Comparison of ENCODE assay signal across 12 cellular contexts in genomic region chr6:110881929-110882629, GRCh38. TPM values are rescaled to one million over a fixed set of nuclear protein-coding genes. Genes with fewer than 3 reads are reported as not detected.
A peak's percentile ranks its signal among the peaks of the same experiment; 100 is the strongest.
DNase-seq lines count a peak whose midpoint lies in the region; ATAC-seq and TF ChIP-seq lines count a peak whose summit lies in the region.
"Had no signal": no experiment of that assay in that cellular context is flagged by ENCODE, and none has a peak within 500 bp of the region (broad histone marks: within the 10 kb centered on the region; RNA-seq: fewer than 3 reads in every experiment).

No MANE protein-coding gene starts in this region.

- H2AFZ ChIP-seq in hepatocyte = no peak overlapping the region

- peaks cover 93% of the 10 kb centered on the region for H3K4me1 Mint-ChIP-seq in activated naive CD8-positive, alpha-beta T cell (ENCODE audit: low read depth)

- POLR2A ChIA-PET in HEK293 (lab: Yijun Ruan, JAX) = interaction anchor here (1.8 kb wide), 1 partner anchor 66 kb away, joined by 7 read pairs; the partner anchor contains the start of gene CDK19

- no peaks in the 10 kb centered on the region for H3K27me3 Mint-ChIP-seq in activated naive CD8-positive, alpha-beta T cell

- H3K27me3 ChIP-seq in BLaER1 treated with 17β-estradiol and CSF1 and Interleukin-3, amounts not matched to agents 10 nM and 100 nM = no peaks in the 10 kb centered on the region
- H3K27me3 ChIP-seq in hepatocyte = no peaks in the 10 kb centered on the region
- H3K27me3 ChIP-seq: upper lobe of left lung had no signal

- peak overlapping the region; percentile 59 for H3K4me3 Mint-ChIP-seq in activated naive CD8-positive, alpha-beta T cell

- H3K27ac Mint-ChIP-seq in activated naive CD8-positive, alpha-beta T cell = peak overlapping the region; percentile 35

- DNase-seq in hepatocyte (ENCODE audit: low spot score) = no peak
- DNase-seq in SHP77 treated with DMSO at 0.1 percent for 48 hours (lab: John Stamatoyannopoulos, UW) = no peak
- no peak for DNase-seq in posterior cingulate gyrus
- DNase-seq in amniotic stem cell (lab: John Stamatoyannopoulos, UW) = no peak
- DNase-seq: activated effector memory CD4-positive, alpha-beta T cell treated with anti-CD3 and anti-CD28 coated beads, Interleukin-2, amount 50 U/mL, for 16 hours; DMS53; NCI-H526; upper lobe of left lung had no signal

- no peak for ATAC-seq in GM19463 (IDR thresholded peaks at IDR 0.05; ENCODE audit: unreplicated experiment)

- 76% methylated on average over 4 of the region's 4 CpGs for WGBS in hepatocyte (ENCODE audit: low lambda C conversion rate, missing lambda C conversion rate)

- no peaks in the 10 kb centered on the region for H3K9me2 ChIP-seq in hepatocyte (replicated peaks; ENCODE audit: insufficient read depth)

- H3K4me3 ChIP-seq in BLaER1 treated with 17β-estradiol and CSF1 and Interleukin-3, amounts not matched to agents 10 nM and 100 nM = peak overlapping the region in 2 of 10 experiments; percentile 10 to 37; a peak in 3 of 20 replicates
- no peak overlapping the region for H3K4me3 ChIP-seq in HEK293 (ENCODE audit: low read depth, low read length)
- H3K4me3 ChIP-seq in hepatocyte = no peak overlapping the region
- H3K4me3 ChIP-seq: upper lobe of left lung had no signal

- H3K79me2 ChIP-seq in hepatocyte = peaks cover 100% of the 10 kb centered on the region

- TF ChIP-seq CTCF in HEK293 (tag by site-specific recombination; IDR thresholded peaks at IDR 0.05) = no peak
- TF ChIP-seq CTCF in hepatocyte (IDR thresholded peaks at IDR 0.05; ENCODE audit: poor library complexity) = no peak

- intact Hi-C loops in posterior cingulate gyrus (cut with DNase I) = no loop called here

- peaks cover 75 to 98% (median 84%) of the 10 kb centered on the region in 10 experiments for H3K4me1 ChIP-seq in BLaER1 treated with 17β-estradiol and CSF1 and Interleukin-3, amounts not matched to agents 10 nM and 100 nM
- H3K4me1 ChIP-seq in HEK293 (ENCODE audit: control insufficient read depth, insufficient read depth, low read length) (peaks cover 35% of the 10 kb centered on the region), hepatocyte (ENCODE audit: insufficient read depth) (peaks cover 40% of the 10 kb centered on the region)

- H3K9ac ChIP-seq in BLaER1 treated with 17β-estradiol and CSF1 and Interleukin-3, amounts not matched to agents 10 nM and 100 nM = peak overlapping the region in 8 of 11 experiments; percentile 2 to 67 (median 32); a peak in 10 of 22 replicates

- CTCF ChIA-PET in HEK293 (lab: Yijun Ruan, JAX) = interaction anchor here (0.6 to 1.8 kb wide), 8 partner anchors 9 to 354 kb away, joined by 3 to 7 read pairs (median 4); partner anchors contain the start of gene CDK19

- no peaks in the 10 kb centered on the region for H3K9me3 ChIP-seq in BLaER1 treated with 17β-estradiol and CSF1 and Interleukin-3, amounts not matched to agents 10 nM and 100 nM (replicated peaks in 1 of 11)
- H3K9me3 ChIP-seq in HEK293 (ENCODE audit: control insufficient read depth, insufficient read depth, low read depth, low read length) (no peaks in the 10 kb centered on the region), hepatocyte (ENCODE audit: low read depth) (no peaks in the 10 kb centered on the region)
- H3K9me3 ChIP-seq: upper lobe of left lung had no signal

- H3K27ac ChIP-seq in BLaER1 treated with 17β-estradiol and CSF1 and Interleukin-3, amounts not matched to agents 10 nM and 100 nM = peak overlapping the region in 6 of 11 experiments; percentile 1 to 65 (median 16); a peak in 7 of 22 replicates
- H3K27ac ChIP-seq in HEK293 (ENCODE audit: extremely low read depth, low read depth, low read length) = no peak overlapping the region
- H3K27ac ChIP-seq in hepatocyte = no peak overlapping the region
- H3K27ac ChIP-seq: upper lobe of left lung had no signal

- peaks cover 7% of the 10 kb centered on the region for H3K36me3 Mint-ChIP-seq in activated naive CD8-positive, alpha-beta T cell

- H3K9me3 Mint-ChIP-seq in activated naive CD8-positive, alpha-beta T cell (ENCODE audit: low read depth) = no peaks in the 10 kb centered on the region

- peak overlapping the region; percentile 73 to 98 (median 93) for H3K4me2 ChIP-seq in BLaER1 treated with 17β-estradiol and CSF1 and Interleukin-3, amounts not matched to agents 10 nM and 100 nM
- H3K4me2 ChIP-seq in hepatocyte = peak overlapping the region; percentile 30

- peaks cover 100% of the 10 kb centered on the region in 11 experiments for H4K20me1 ChIP-seq in BLaER1 treated with 17β-estradiol and CSF1 and Interleukin-3, amounts not matched to agents 10 nM and 100 nM
- H4K20me1 ChIP-seq in hepatocyte (ENCODE audit: insufficient read depth, poor library complexity, severe bottlenecking) = peaks cover 100% of the 10 kb centered on the region

- peaks cover 0 to 49% (median 17%) of the 10 kb centered on the region in 11 experiments; a peak in 13 of 22 replicates for H3K36me3 ChIP-seq in BLaER1 treated with 17β-estradiol and CSF1 and Interleukin-3, amounts not matched to agents 10 nM and 100 nM
- H3K36me3 ChIP-seq in HEK293 (ENCODE audit: control insufficient read depth in 2 of 2, insufficient read depth in 1 of 2, low read length in 2 of 2) = peaks cover 0 to 6% of the 10 kb centered on the region in 2 experiments; a peak in 1 of 3 replicates
- H3K36me3 ChIP-seq in hepatocyte (replicated peaks; ENCODE audit: insufficient read depth, low read depth) = no peaks in the 10 kb centered on the region
- H3K36me3 ChIP-seq: upper lobe of left lung had no signal

TF ChIP-seq in HEK293, 187 proteins besides CTCF, POLR2A, EP300 and RAD21:
- no peak for TF ChIP-seq ZBTB44 (tag by site-specific recombination; IDR thresholded peaks at IDR 0.05)
- peak; percentile 42; the same call in 1 of the 2 replicates for TF ChIP-seq ZNF660 (tag by site-specific recombination; IDR thresholded peaks at IDR 0.05)
- TF ChIP-seq ZNF776 (tag by site-specific recombination; IDR thresholded peaks at IDR 0.05; ENCODE audit: borderline replicate concordance) = no peak
- no peak for TF ChIP-seq ZNF132 (tag by site-specific recombination; IDR thresholded peaks at IDR 0.05; ENCODE audit: borderline replicate concordance)
- no peak for TF ChIP-seq ZFHX2 (tag by site-specific recombination; conservative IDR thresholded peaks at IDR 0.05)
- peak; percentile 30; the same call in 1 of the 2 replicates for TF ChIP-seq PRDM6 (tag by site-specific recombination; IDR thresholded peaks at IDR 0.05)

RNA-seq across cellular contexts. Expression of gene AMD1, which starts 7.5 kb away (rescaled TPM):
- total RNA-seq in hepatocyte = 106 and 108 TPM in 2 replicates
- polyA plus RNA-seq in hepatocyte = 38.5 and 42.7 TPM in 2 replicates

Comparison
In these comparisons a context has a peak if more than half of its experiments do, and no peak if none do; other contexts are left out.
1. H3K27ac ChIP-seq: peak in BLaER1 treated with 17β-estradiol and CSF1 and Interleukin-3, amounts not matched to agents 10 nM and 100 nM (6 of 11); none in HEK293 (single experiment) and hepatocyte (single experiment).